10 cellular contexts compared by ENCODE assay signal in genomic region chr10:77328272-77328816, GRCh38.
DNase-seq lines count a peak whose midpoint lies in the region; ATAC-seq, FAIRE-seq and TF ChIP-seq lines count a peak whose summit lies in the region.
"Had no signal": no experiment of that assay in that cellular context is flagged by ENCODE, and none has a peak within 500 bp of the region (broad histone marks: within the 10 kb centered on the region; RNA-seq: fewer than 3 reads in every experiment).

No MANE protein-coding gene starts in this region.

- H3K4me3 ChIP-seq in kidney (ENCODE audit: low read length in 2 of 2) (no peak overlapping the region), BE2C (ENCODE audit: low read depth, low read length) (no peak overlapping the region)

- H3K27ac ChIP-seq in kidney (ENCODE audit: low read depth in 2 of 2, low read length in 2 of 2), result no peak overlapping the region

- no peak for ATAC-seq in GM21825 (IDR thresholded peaks at IDR 0.05; ENCODE audit: unreplicated experiment)

- intact Hi-C loops in kidney (cut with DNase I), result no loop called here

- no peaks in the 10 kb centered on the region for H3K36me3 ChIP-seq in kidney (ENCODE audit: control insufficient read depth in 1 of 2, insufficient read depth in 2 of 2, low read length in 2 of 2)
- no peaks in the 10 kb centered on the region for H3K36me3 ChIP-seq in BE2C

- H3K27me3 ChIP-seq in BE2C, result no peaks in the 10 kb centered on the region

- in situ Hi-C loops in GM13976 (cut with MboI; ENCODE audit: low sequenced_read_pairs, unreplicated experiment), result no loop called here
- in situ Hi-C loops in SK-MEL-5 (cut with HindIII; ENCODE audit: low pct_unique_long_range_greater_than_20kb, low sequenced_read_pairs), result no loop called here

- FAIRE-seq in kidney (lab: Jason Lieb, UNC), result no peak

- DNase-seq in AG08395 (ENCODE audit: low spot score) (peak; percentile 38), GM13976 (ENCODE audit: low spot score) (peak; percentile 18), SK-MEL-5 (ENCODE audit: low read depth, low spot score) (peak; percentile 7), glomerular visceral epithelial cell (ENCODE audit: extremely low spot score) (peak; percentile 34), kidney (no peak), BE2C (no peak), SHP77 (lab: John Stamatoyannopoulos, UW) (no peak)
- DNase-seq: GDM1, T-helper 9 cell had no signal

- TF ChIP-seq CTCF in GM13976 (IDR thresholded peaks at IDR 0.05; ENCODE audit: borderline replicate concordance, control extremely low read depth, extremely low read depth, insufficient read depth, missing control alignments) (no peak), kidney (IDR thresholded peaks at IDR 0.05; ENCODE audit: borderline replicate concordance, extremely low read depth, insufficient read depth) (no peak), BE2C (IDR thresholded peaks at IDR 0.05; ENCODE audit: low read depth, low read length) (no peak)

- H3K9ac ChIP-seq in kidney (ENCODE audit: low read length in 2 of 2), result no peak overlapping the region

- no peaks in the 10 kb centered on the region for H3K4me1 ChIP-seq in kidney (ENCODE audit: control insufficient read depth in 1 of 2, insufficient read depth in 1 of 2, low read depth in 1 of 2, low read length in 2 of 2)
- peaks cover 4% of the 10 kb centered on the region; the same call in 1 of the 2 replicates for H3K4me1 ChIP-seq in BE2C

- H3K9me3 ChIP-seq in kidney (ENCODE audit: control insufficient read depth in 1 of 2, low read length in 2 of 2), result no peaks in the 10 kb centered on the region
- no peaks in the 10 kb centered on the region for H3K9me3 ChIP-seq in BE2C

Comparison
In these comparisons a context has a peak if more than half of its experiments do, and no peak if none do; other contexts are left out.
1. DNase-seq: peak in AG08395 (single experiment), GM13976 (single experiment), SK-MEL-5 (single experiment) and glomerular visceral epithelial cell (single experiment); none in kidney (single experiment), BE2C (single experiment) and SHP77 (0 of 2).